Comparison of ENCODE assay signal across 1 cellular context in the genomic region with DNA sequence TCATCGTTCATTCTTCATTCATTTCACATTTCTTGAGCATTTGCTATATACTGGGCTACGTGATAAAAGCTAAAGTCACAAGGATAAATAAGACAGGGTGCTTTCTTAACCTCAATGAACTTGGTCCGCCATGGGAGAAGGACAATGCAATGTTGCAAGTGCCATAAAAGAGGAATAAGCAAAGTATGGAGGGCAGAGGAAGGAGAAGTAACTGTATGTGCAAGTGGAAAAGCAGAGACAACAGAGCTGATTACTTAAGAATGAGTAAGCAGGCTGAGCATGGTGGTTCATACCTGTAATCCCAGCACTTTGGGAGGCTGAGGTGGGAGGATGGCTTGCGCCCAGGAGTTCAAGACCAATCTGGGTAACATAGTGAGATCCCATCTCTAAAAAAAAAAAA.
TF ChIP-seq lines count a peak whose summit lies in the region.

No MANE protein-coding gene starts in this region.

TF ChIP-seq in IMR-90, 13 proteins besides CTCF, POLR2A, EP300 and RAD21:
- no peak for TF ChIP-seq MAZ (IDR thresholded peaks at IDR 0.05; ENCODE audit: borderline replicate concordance, low read depth, low read length)
- TF ChIP-seq, protein P1, sequence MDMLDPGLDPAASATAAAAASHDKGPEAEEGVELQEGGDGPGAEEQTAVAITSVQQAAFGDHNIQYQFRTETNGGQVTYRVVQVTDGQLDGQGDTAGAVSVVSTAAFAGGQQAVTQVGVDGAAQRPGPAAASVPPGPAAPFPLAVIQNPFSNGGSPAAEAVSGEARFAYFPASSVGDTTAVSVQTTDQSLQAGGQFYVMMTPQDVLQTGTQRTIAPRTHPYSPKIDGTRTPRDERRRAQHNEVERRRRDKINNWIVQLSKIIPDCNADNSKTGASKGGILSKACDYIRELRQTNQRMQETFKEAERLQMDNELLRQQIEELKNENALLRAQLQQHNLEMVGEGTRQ (IDR thresholded peaks at IDR 0.05; ENCODE audit: low read depth, low read length), result no peak
- TF ChIP-seq MXI1 (IDR thresholded peaks at IDR 0.05; ENCODE audit: borderline replicate concordance, low read depth, low read length), result no peak
- TF ChIP-seq, protein P2, sequence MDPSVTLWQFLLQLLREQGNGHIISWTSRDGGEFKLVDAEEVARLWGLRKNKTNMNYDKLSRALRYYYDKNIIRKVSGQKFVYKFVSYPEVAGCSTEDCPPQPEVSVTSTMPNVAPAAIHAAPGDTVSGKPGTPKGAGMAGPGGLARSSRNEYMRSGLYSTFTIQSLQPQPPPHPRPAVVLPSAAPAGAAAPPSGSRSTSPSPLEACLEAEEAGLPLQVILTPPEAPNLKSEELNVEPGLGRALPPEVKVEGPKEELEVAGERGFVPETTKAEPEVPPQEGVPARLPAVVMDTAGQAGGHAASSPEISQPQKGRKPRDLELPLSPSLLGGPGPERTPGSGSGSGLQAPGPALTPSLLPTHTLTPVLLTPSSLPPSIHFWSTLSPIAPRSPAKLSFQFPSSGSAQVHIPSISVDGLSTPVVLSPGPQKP (IDR thresholded peaks at IDR 0.05; ENCODE audit: borderline replicate concordance, low read depth, low read length), result no peak
- no peak for TF ChIP-seq BHLHE40 (IDR thresholded peaks at IDR 0.05; ENCODE audit: low read depth, low read length)
- TF ChIP-seq SMC3 (IDR thresholded peaks at IDR 0.05; ENCODE audit: low read depth, low read length), result no peak
- TF ChIP-seq CHD1 (IDR thresholded peaks at IDR 0.05; ENCODE audit: low read depth, low read length), result no peak
- TF ChIP-seq RCOR1 (IDR thresholded peaks at IDR 0.05; ENCODE audit: insufficient replicate concordance, low read length), result no peak
- no peak for TF ChIP-seq FOS (IDR thresholded peaks at IDR 0.05; ENCODE audit: low read depth, low read length)
- no peak for TF ChIP-seq RFX5 (IDR thresholded peaks at IDR 0.05; ENCODE audit: low read depth, low read length)
- TF ChIP-seq MAFK (IDR thresholded peaks at IDR 0.05; ENCODE audit: low read depth, low read length), result no peak
